In genomic region chr11:32090774-32091370, GRCh38 we compare ENCODE assay signal across 8 cellular contexts. TPM values are rescaled to one million over a fixed set of nuclear protein-coding genes. Genes with fewer than 3 reads are reported as not detected.
DNase-seq lines count a peak whose midpoint lies in the region; ATAC-seq and TF ChIP-seq lines count a peak whose summit lies in the region.

RCN1 (plus strand) TSS chr11:32091074; CDS start chr11:32091197, 123 bp downstream.

- no peaks in the 10 kb centered on the region; the same call in 1 of the 2 replicates for H3K36me3 ChIP-seq in RWPE2 (ENCODE audit: low read depth)
- H3K36me3 ChIP-seq in osteoblast (ENCODE audit: insufficient read depth, low read length): peaks cover 11% of the 10 kb centered on the region

- peaks cover 47% of the 10 kb centered on the region for H3K79me2 ChIP-seq in osteoblast (ENCODE audit: insufficient read depth, low read length)

- TF ChIP-seq CTCF in RWPE2 (IDR thresholded peaks at IDR 0.05; ENCODE audit: poor library complexity, severe bottlenecking) (no peak), osteoblast (IDR thresholded peaks at IDR 0.05; ENCODE audit: extremely low read depth, low read depth, low read length) (no peak)

- H3K27ac ChIP-seq in RWPE2 (ENCODE audit: poor library complexity, severe bottlenecking) (peak within 1 kb of the TSS; percentile 61), osteoblast (ENCODE audit: low read depth, low read length) (peak within 1 kb of the TSS; percentile 93)

- peak within 1 kb of the TSS; percentile 87 for H3K4me3 Mint-ChIP-seq in activated naive CD8-positive, alpha-beta T cell treated with anti-CD3 and anti-CD28 coated beads, Interleukin-2, amount 10 ng/mL, durations not matched to agents 7 days and 5 days

- H3K4me3 ChIP-seq in RWPE2 (ENCODE audit: severe bottlenecking): peak within 1 kb of the TSS; percentile 68
- H3K4me3 ChIP-seq in osteoblast (ENCODE audit: insufficient read depth, low read length): peak within 1 kb of the TSS; percentile 89

- DNase-seq in D341Med (ENCODE audit: low spot score) (peak; percentile 93), RWPE2 (ENCODE audit: low spot score) (peak; percentile 53), head of caudate nucleus (peak in 38 of 42 donors; percentile 22 to 72 (median 52)), osteoblast (ENCODE audit: insufficient read length, low spot score, missing footprints) (peak; percentile 95), ureter (ENCODE audit: low spot score) (peak; percentile 61)
- peak; percentile 75 for DNase-seq in activated naive CD8-positive, alpha-beta T cell treated with anti-CD3 and anti-CD28 coated beads, Interleukin-2, amount 10 ng/mL, durations not matched to agents 7 days and 5 days

- peaks cover 15% of the 10 kb centered on the region for H3K4me1 Mint-ChIP-seq in activated naive CD8-positive, alpha-beta T cell treated with anti-CD3 and anti-CD28 coated beads, Interleukin-2, amount 10 ng/mL, durations not matched to agents 7 days and 5 days

- H2AFZ ChIP-seq in osteoblast (ENCODE audit: low read length): peak within 1 kb of the TSS; percentile 49

- H3K4me1 ChIP-seq in RWPE2 (ENCODE audit: insufficient read depth, poor library complexity, severe bottlenecking): peaks cover 14% of the 10 kb centered on the region
- H3K4me1 ChIP-seq in osteoblast (ENCODE audit: insufficient read depth, low read length): peaks cover 51% of the 10 kb centered on the region

- H4K20me1 ChIP-seq in osteoblast (ENCODE audit: insufficient read depth, low read length): peaks cover 35% of the 10 kb centered on the region

- H3K36me3 Mint-ChIP-seq in activated naive CD8-positive, alpha-beta T cell treated with anti-CD3 and anti-CD28 coated beads, Interleukin-2, amount 10 ng/mL, durations not matched to agents 7 days and 5 days: peaks cover 6% of the 10 kb centered on the region

- POLR2A ChIA-PET in activated naive CD8-positive, alpha-beta T cell treated with anti-CD3 and anti-CD28 coated beads, Interleukin-2, amount 10 ng/mL, durations not matched to agents 7 days and 5 days (lab: Charles Lee): interaction anchor here (0.7 kb wide), 1 partner anchor 85 kb away, joined by 3 read pairs; no protein-coding TSS in a partner anchor

- H3K9me3 ChIP-seq in RWPE2 (ENCODE audit: severe bottlenecking): no peaks in the 10 kb centered on the region
- no peaks in the 10 kb centered on the region for H3K9me3 ChIP-seq in osteoblast (ENCODE audit: low read depth, low read length)

- peaks cover 16% of the 10 kb centered on the region for H3K27me3 Mint-ChIP-seq in activated naive CD8-positive, alpha-beta T cell treated with anti-CD3 and anti-CD28 coated beads, Interleukin-2, amount 10 ng/mL, durations not matched to agents 7 days and 5 days

- H3K27ac Mint-ChIP-seq in activated naive CD8-positive, alpha-beta T cell treated with anti-CD3 and anti-CD28 coated beads, Interleukin-2, amount 10 ng/mL, durations not matched to agents 7 days and 5 days: peak within 1 kb of the TSS; percentile 90

- H3K4me2 ChIP-seq in osteoblast (ENCODE audit: insufficient read depth, low read length): peak within 1 kb of the TSS; percentile 89

- no peaks in the 10 kb centered on the region for H3K27me3 ChIP-seq in RWPE2 (ENCODE audit: insufficient read depth, poor library complexity, severe bottlenecking)
- H3K27me3 ChIP-seq in osteoblast (ENCODE audit: insufficient read depth, low read length): no peaks in the 10 kb centered on the region

- intact Hi-C loops in head of caudate nucleus (cut with DNase I): no loop called here

- no peaks in the 10 kb centered on the region for H3K9me3 Mint-ChIP-seq in activated naive CD8-positive, alpha-beta T cell treated with anti-CD3 and anti-CD28 coated beads, Interleukin-2, amount 10 ng/mL, durations not matched to agents 7 days and 5 days

- ATAC-seq in GM19467 (IDR thresholded peaks at IDR 0.05; ENCODE audit: unreplicated experiment) (peak; percentile 50), HG03575 (IDR thresholded peaks at IDR 0.05; ENCODE audit: extremely low read depth, insufficient number of reproducible peaks, low FRiP score, unreplicated experiment) (peak; percentile 11), RWPE2 (ENCODE audit: low read depth) (peak; percentile 58)
- peak; percentile 64 for ATAC-seq in activated naive CD8-positive, alpha-beta T cell treated with anti-CD3 and anti-CD28 coated beads, Interleukin-2, amount 10 ng/mL, durations not matched to agents 7 days and 5 days (ENCODE audit: low read depth)

RNA-seq across cellular contexts. Expression of gene RCN1, which starts in this region (rescaled TPM):
- 10 to 100 TPM; 10.2 to 15.5 TPM for total RNA-seq in activated naive CD8-positive, alpha-beta T cell treated with anti-CD3 and anti-CD28 coated beads, Interleukin-2, amount 10 ng/mL, durations not matched to agents 7 days and 5 days
- total RNA-seq in osteoblast (343 and 405 TPM in 2 replicates), ureter (159 TPM)

Comparison
In these comparisons a context has a peak if more than half of its experiments do, and no peak if none do; other contexts are left out.
1. Peak in every context shown above with its lines: DNase-seq, ATAC-seq, H3K4me3 ChIP-seq and H3K27ac ChIP-seq.
2. ATAC-seq: peak in every context shown above with its lines; median percentile 64 in activated naive CD8-positive, alpha-beta T cell treated with anti-CD3 and anti-CD28 coated beads, Interleukin-2, amount 10 ng/mL, durations not matched to agents 7 days and 5 days; 58 in RWPE2; 50 in GM19467; 11 in HG03575.